Comparison of ENCODE assay signal across 8 cellular contexts in genomic region chr4:186068581-186069402, GRCh38. TPM values are rescaled to one million over a fixed set of nuclear protein-coding genes. Genes with fewer than 3 reads are reported as not detected.
A peak's percentile ranks its signal among the peaks of the same experiment; 100 is the strongest.
DNase-seq lines count a peak whose midpoint lies in the region; ATAC-seq and TF ChIP-seq lines count a peak whose summit lies in the region.

Gene TLR3 (plus strand): TSS chr4:186069156. CDS start chr4:186076620, 7,464 bp downstream.

- peak within 1 kb of the TSS; percentile 66 to 68 for H3K27ac ChIP-seq in prostate gland

- peak within 1 kb of the TSS; percentile 75 for H3K4me3 Mint-ChIP-seq in T-helper 1 cell treated with Interleukin-12 subunit alpha and Interleukin-12 subunit beta and Interleukin-4 antibody, amounts not matched to agents 30 μg/mL and 1 μg/mL, for 36 hours

- TF ChIP-seq POLR2A in prostate gland (IDR thresholded peaks at IDR 0.05): no peak

- peak; percentile 13 for DNase-seq in A172 (ENCODE audit: low spot score)
- peak; percentile 45 for DNase-seq in fibroblast of the aortic adventitia (ENCODE audit: low read depth)
- DNase-seq in prostate gland (ENCODE audit: low spot score): no peak
- DNase-seq in NCI-H2171 treated with DMSO at 0.1 percent for 48 hours (lab: John Stamatoyannopoulos, UW): no peak

- no peaks in the 10 kb centered on the region for H3K36me3 ChIP-seq in prostate gland

- peak within 1 kb of the TSS; percentile 1 for H3K27ac Mint-ChIP-seq in T-helper 1 cell treated with Interleukin-12 subunit alpha and Interleukin-12 subunit beta and Interleukin-4 antibody, amounts not matched to agents 30 μg/mL and 1 μg/mL, for 36 hours

- no peaks in the 10 kb centered on the region for H3K9me3 Mint-ChIP-seq in T-helper 1 cell treated with Interleukin-12 subunit alpha and Interleukin-12 subunit beta and Interleukin-4 antibody, amounts not matched to agents 30 μg/mL and 1 μg/mL, for 36 hours

- intact Hi-C loops in prostate gland (cut with DNase I): loop anchor here (5.0 kb wide), 1 partner anchor 134 kb away; no protein-coding TSS in a partner anchor

- under 1% methylated on average over 12 of the region's 12 CpGs for WGBS in prostate gland

- ATAC-seq in GM21528 (IDR thresholded peaks at IDR 0.05; ENCODE audit: low FRiP score, unreplicated experiment): peak; percentile 37
- no peak for ATAC-seq in HG03095 (IDR thresholded peaks at IDR 0.05; ENCODE audit: unreplicated experiment)
- no peak for ATAC-seq in GM21526 (IDR thresholded peaks at IDR 0.05; ENCODE audit: low FRiP score, unreplicated experiment)

- TF ChIP-seq CTCF in fibroblast of the aortic adventitia (IDR thresholded peaks at IDR 0.05; ENCODE audit: insufficient read depth, low read length) (no peak), prostate gland (IDR thresholded peaks at IDR 0.05) (no peak)

- no peaks in the 10 kb centered on the region for H3K27me3 ChIP-seq in prostate gland (replicated peaks; ENCODE audit: insufficient read depth)

- no peaks in the 10 kb centered on the region for H3K36me3 Mint-ChIP-seq in T-helper 1 cell treated with Interleukin-12 subunit alpha and Interleukin-12 subunit beta and Interleukin-4 antibody, amounts not matched to agents 30 μg/mL and 1 μg/mL, for 36 hours (ENCODE audit: low read depth)

- peaks cover 11% of the 10 kb centered on the region for H3K4me1 Mint-ChIP-seq in T-helper 1 cell treated with Interleukin-12 subunit alpha and Interleukin-12 subunit beta and Interleukin-4 antibody, amounts not matched to agents 30 μg/mL and 1 μg/mL, for 36 hours (ENCODE audit: low read depth)

- H3K4me3 ChIP-seq in fibroblast of the aortic adventitia (ENCODE audit: low read depth, low read length) (peak within 1 kb of the TSS; percentile 64), prostate gland (peak within 1 kb of the TSS; percentile 29 to 44)

- H3K27me3 Mint-ChIP-seq in T-helper 1 cell treated with Interleukin-12 subunit alpha and Interleukin-12 subunit beta and Interleukin-4 antibody, amounts not matched to agents 30 μg/mL and 1 μg/mL, for 36 hours (ENCODE audit: low read depth): peaks cover 21% of the 10 kb centered on the region

- H3K4me1 ChIP-seq in prostate gland (replicated peaks): no peaks in the 10 kb centered on the region

- H3K9me3 ChIP-seq in prostate gland: no peaks in the 10 kb centered on the region

RNA-seq across cellular contexts. Expression of gene TLR3, which starts in this region (rescaled TPM):
- total RNA-seq in A172 (2014; rRNA removed; shearing (Covaris generic)): 4.0 and 4.4 TPM in 2 replicates
- total RNA-seq in fibroblast of the aortic adventitia (ENCODE audit: low replicate concordance) (3.3 and 11.6 TPM in 2 replicates), prostate gland (1 to 10 TPM; 4.3 to 5.2 TPM)

Comparison
In these comparisons a context has a peak if more than half of its experiments do, and no peak if none do; other contexts are left out.
1. DNase-seq: peak in A172 (single experiment) and fibroblast of the aortic adventitia (single experiment); none in prostate gland (single experiment) and NCI-H2171 treated with DMSO at 0.1 percent for 48 hours (single experiment).